16 cellular contexts compared by ENCODE assay signal in the genomic region with DNA sequence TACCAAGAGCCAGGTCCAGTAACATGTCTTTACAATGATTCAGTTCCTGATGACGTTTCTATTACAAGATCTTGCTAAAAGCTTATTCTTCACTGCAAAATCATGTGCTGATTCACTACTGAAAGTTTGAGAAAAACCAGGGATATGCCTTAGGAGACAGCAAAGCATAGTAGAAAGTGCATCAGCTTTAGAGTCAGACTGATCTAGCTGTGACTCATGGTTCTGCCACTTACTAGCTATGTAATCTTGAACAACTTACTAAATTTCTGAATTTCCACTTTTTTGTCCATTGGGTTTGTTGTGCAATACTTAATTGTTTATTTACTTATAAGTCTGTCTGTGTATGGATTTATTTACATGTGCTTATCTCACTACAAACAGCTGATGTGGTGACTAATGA.
DNase-seq lines count a peak whose midpoint lies in the region; ATAC-seq and TF ChIP-seq lines count a peak whose summit lies in the region.
"Had no signal": no experiment of that assay in that cellular context is flagged by ENCODE, and none has a peak within 500 bp of the region (broad histone marks: within the 10 kb centered on the region; RNA-seq: fewer than 3 reads in every experiment).

No MANE protein-coding gene starts in this region.

- no peak overlapping the region for H3K4me3 ChIP-seq in epithelial cell of proximal tubule (ENCODE audit: low read depth, low read length)
- H3K4me3 ChIP-seq: ascending aorta, esophagus squamous epithelium, HAP-1, left ventricle myocardium inferior had no signal

- ATAC-seq in omental fat pad (ENCODE audit: low FRiP score) (peak; percentile 96), HG02678 (IDR thresholded peaks at IDR 0.05; ENCODE audit: unreplicated experiment) (no peak), HG03432 (IDR thresholded peaks at IDR 0.05; ENCODE audit: unreplicated experiment) (no peak)

- CTCF ChIA-PET in RWPE1 (lab: Yijun Ruan, JAX): no interaction called here

- no peak overlapping the region for H3K27ac ChIP-seq in RWPE1
- H3K27ac ChIP-seq: ascending aorta, esophagus squamous epithelium, left ventricle myocardium inferior had no signal

- POLR2A ChIA-PET in RWPE1 (lab: Yijun Ruan, JAX; ENCODE audit: low non-redundant PET): no interaction called here

- DNase-seq in EL: peak; percentile 91
- peak; percentile 11 for DNase-seq in RWPE1 (ENCODE audit: low spot score)
- DNase-seq in epithelial cell of proximal tubule (ENCODE audit: low read depth): peak; percentile 80
- no peak for DNase-seq in omental fat pad (ENCODE audit: low spot score)
- DNase-seq in activated effector memory CD4-positive, alpha-beta T cell treated with anti-CD3 and anti-CD28 coated beads, Interleukin-2, amount 50 U/mL, for 16 hours: no peak
- DNase-seq in HK-2 (ENCODE audit: unreplicated experiment): no peak
- DNase-seq: activated B cell treated with CpG ODN at 0.5 μM for 24 hours; activated T-cell treated with anti-CD3 and anti-CD28 coated beads, Interleukin-2, amount 50 U/mL, for 1 hour; esophagus squamous epithelium; left ventricle myocardium inferior; NCI-H510A; Right ventricle myocardium superior had no signal

- TF ChIP-seq CTCF in RWPE1 (conservative IDR thresholded peaks at IDR 0.05; ENCODE audit: low read depth) (no peak), epithelial cell of proximal tubule (conservative IDR thresholded peaks at IDR 0.05; ENCODE audit: low read depth, low read length) (no peak), omental fat pad (IDR thresholded peaks at IDR 0.05) (no peak)

Comparison
In these comparisons a context has a peak if more than half of its experiments do, and no peak if none do; other contexts are left out.
1. DNase-seq: peak in EL (single experiment), RWPE1 (single experiment) and epithelial cell of proximal tubule (single experiment); none in omental fat pad (single experiment), activated effector memory CD4-positive, alpha-beta T cell treated with anti-CD3 and anti-CD28 coated beads, Interleukin-2, amount 50 U/mL, for 16 hours (single experiment) and HK-2 (single experiment).